Comparison of ENCODE assay signal across 14 cellular contexts in genomic region chr15:75252285-75252684, GRCh38. TPM values are rescaled to one million over a fixed set of nuclear protein-coding genes. Genes with fewer than 3 reads are reported as not detected.
DNase-seq lines count a peak whose midpoint lies in the region; ATAC-seq, FAIRE-seq and TF ChIP-seq lines count a peak whose summit lies in the region.
"Not testable (repeated sequence)": the region's sequence is repeated elsewhere in the genome, so short reads cannot be mapped to it uniquely, and the experiment has no call there.
"Had no signal": no experiment of that assay in that cellular context is flagged by ENCODE, and none has a peak within 500 bp of the region (broad histone marks: within the 10 kb centered on the region; RNA-seq: fewer than 3 reads in every experiment).

No MANE protein-coding gene starts in this region.

- H3K9me3 Mint-ChIP-seq in HFFc6: not testable (repeated sequence)

- H3K4me3 ChIP-seq in OCI-LY7 (ENCODE audit: low read depth, low read length, poor library complexity, severe bottlenecking); brain microvascular endothelial cell (ENCODE audit: low read depth, low read length); epithelial cell of proximal tubule (ENCODE audit: low read depth, low read length); HepG2 (replicated peaks in 1 of 3; ENCODE audit: insufficient read depth in 1 of 3, low read depth in 2 of 3, low read length in 3 of 3): not testable (repeated sequence)

- not testable (repeated sequence) for H4K20me1 ChIP-seq in OCI-LY7 (ENCODE audit: insufficient read depth, low read length); HepG2 (ENCODE audit: insufficient read depth, low read length)

- H3K4me3 Mint-ChIP-seq in HFFc6: not testable (repeated sequence)

- TF ChIP-seq CTCF in HFFc6 (IDR thresholded peaks at IDR 0.05): peak; percentile 29; the same call in 1 of the 2 replicates
- 0 out of 2 replicates have a peak, but pooled peaks have one; percentile 28 for TF ChIP-seq CTCF in OCI-LY7 (conservative IDR thresholded peaks at IDR 0.05; ENCODE audit: low read length)
- peak; percentile 23 for TF ChIP-seq CTCF in brain microvascular endothelial cell (IDR thresholded peaks at IDR 0.05; ENCODE audit: low read depth, low read length, missing control alignments)
- peak; percentile 30 for TF ChIP-seq CTCF in epithelial cell of proximal tubule (conservative IDR thresholded peaks at IDR 0.05; ENCODE audit: low read depth, low read length)
- not testable (repeated sequence) for TF ChIP-seq CTCF in HepG2 (CRISPR knock-in tag; IDR thresholded peaks at IDR 0.05)

- H3K9me3 ChIP-seq in OCI-LY7 (ENCODE audit: low read length); HepG2 (ENCODE audit: low read length): not testable (repeated sequence)

- CTCF ChIA-PET in OCI-LY7 (lab: Charles Lee; ENCODE audit: unreplicated experiment); HepG2 (lab: Yijun Ruan, JAX; ENCODE audit: low intra/inter-chr PET ratio, low total read pairs): not testable (repeated sequence)

- not testable (repeated sequence) for TF ChIP-seq EP300 in HepG2 (IDR thresholded peaks at IDR 0.05; ENCODE audit: low read depth in 2 of 2, low read length in 2 of 2); HepG2 (CRISPR knock-in tag; IDR thresholded peaks at IDR 0.05; ENCODE audit: borderline replicate concordance)

- intact Hi-C loops in OCI-LY7 (cut with micrococcal nuclease; ENCODE audit: unreplicated experiment); HepG2 (cut with micrococcal nuclease; ENCODE audit: unreplicated experiment): not testable (repeated sequence)

- H3K4me1 Mint-ChIP-seq in HFFc6 (ENCODE audit: low read depth): not testable (repeated sequence)

- H2AFZ ChIP-seq in OCI-LY7 (ENCODE audit: low read length); HepG2 (ENCODE audit: low read length): not testable (repeated sequence)

- not testable (repeated sequence) for FAIRE-seq in HepG2 (lab: Jason Lieb, UNC)

- not testable (repeated sequence) for H3K27ac ChIP-seq in OCI-LY7 (ENCODE audit: low read depth, low read length, poor library complexity, severe bottlenecking); brain microvascular endothelial cell; HepG2 (ENCODE audit: extremely low read length, insufficient read depth, low read length)

- not testable (repeated sequence) for H3K9ac ChIP-seq in HepG2 (ENCODE audit: insufficient read depth, low read depth, low read length)

- H3K4me1 ChIP-seq in OCI-LY7 (ENCODE audit: insufficient read depth, low read length, poor library complexity, severe bottlenecking): not testable (repeated sequence)
- peaks cover 29% of the 10 kb centered on the region for H3K4me1 ChIP-seq in HepG2 (ENCODE audit: insufficient read depth, low read length)

- in situ Hi-C loops in SK-MEL-5 (cut with HindIII; ENCODE audit: low pct_unique_long_range_greater_than_20kb, low sequenced_read_pairs); brain microvascular endothelial cell (cut with HindIII; ENCODE audit: low pct_ligation_motif_present, low sequenced_read_pairs); HepG2 (cut with HindIII; ENCODE audit: extremely low pct_ligation_motif_present, low pct_unique_long_range_greater_than_20kb): not testable (repeated sequence)

- not testable (repeated sequence) for ATAC-seq in HepG2

- not testable (repeated sequence) for H3K36me3 ChIP-seq in OCI-LY7 (ENCODE audit: insufficient read depth, low read length); brain microvascular endothelial cell (replicated peaks); HepG2 (replicated peaks in 1 of 2; ENCODE audit: control insufficient read depth in 1 of 2, insufficient read depth in 2 of 2, low read length in 2 of 2)

- DNase-seq in ELR (ENCODE audit: low read depth): peak; percentile 14
- not testable (repeated sequence) for DNase-seq in HFFc6; OCI-LY7 (ENCODE audit: low spot score); brain microvascular endothelial cell; epithelial cell of proximal tubule (ENCODE audit: low read depth); HepG2 (ENCODE audit: low spot score)
- peak; percentile 46 for DNase-seq in SK-MEL-5 (ENCODE audit: low read depth, low spot score)

- H3K36me3 Mint-ChIP-seq in HFFc6 (ENCODE audit: low read depth): not testable (repeated sequence)

- not testable (repeated sequence) for TF ChIP-seq RAD21 in HepG2 (CRISPR knock-in tag; IDR thresholded peaks at IDR 0.05)

- BruUV-seq in OCI-LY7 (replicated peaks; lab: Mats Ljungman, UMichigan); HepG2 (replicated peaks; lab: Mats Ljungman, UMichigan): not testable (repeated sequence)

- not testable (repeated sequence) for H3K9me2 ChIP-seq in OCI-LY7 (ENCODE audit: insufficient read depth, low read length)

- H3K79me2 ChIP-seq in OCI-LY7 (ENCODE audit: insufficient read depth, low read depth, low read length); HepG2 (ENCODE audit: insufficient read depth, low read length): not testable (repeated sequence)

- WGBS in HepG2 (ENCODE audit: low lambda C conversion rate): 52% methylated on average over 4 of the region's 4 CpGs

- POLR2A ChIA-PET in OCI-LY7 (lab: Charles Lee); HepG2 (lab: Yijun Ruan, JAX): not testable (repeated sequence)

- not testable (repeated sequence) for TF ChIP-seq POLR2A in HepG2 (IDR thresholded peaks at IDR 0.05; ENCODE audit: insufficient read depth in 1 of 2, low read depth in 2 of 2, low read length in 2 of 2)

- not testable (repeated sequence) for H3K4me2 ChIP-seq in OCI-LY7 (ENCODE audit: low read length); HepG2 (ENCODE audit: low read depth, low read length)

- not testable (repeated sequence) for H3K27ac Mint-ChIP-seq in HFFc6

- H3K27me3 Mint-ChIP-seq in HFFc6 (ENCODE audit: insufficient read depth): peaks cover 59% of the 10 kb centered on the region

- H3K27me3 ChIP-seq in brain microvascular endothelial cell (replicated peaks): peaks cover 16% of the 10 kb centered on the region
- H3K27me3 ChIP-seq in HepG2 (ENCODE audit: control insufficient read depth in 1 of 2, insufficient read depth in 2 of 2, low read length in 2 of 2): peaks cover 3 to 13% of the 10 kb centered on the region in 2 experiments; a peak in 2 of 5 replicates

RNA-seq across cellular contexts. Expression of gene GOLGA6C, which starts 5.8 kb away (rescaled TPM):
- total RNA-seq in HFFc6 (2021; fragmentation: NEBNext Ultra II Directional; extraction: Animal tissue kit (Norgen Biotek cat#: 25700)): not detected
- total RNA-seq in OCI-LY7 (2014; rRNA removed; shearing (Covaris generic)): 0.10 and 0.28 TPM in 2 replicates
- not detected in 2 replicates for total RNA-seq in OCI-LY7 (2022)
- total RNA-seq in SK-MEL-5 (2014; rRNA removed; shearing (Covaris generic)): not detected in 2 replicates
- not detected in 2 replicates for polyA plus RNA-seq in SK-MEL-5 (2015; cell fraction: cytosol; rRNA removed)
- not detected in 2 replicates for polyA plus RNA-seq in SK-MEL-5 (2015; cell fraction: nucleus; rRNA removed)
- not detected in 2 replicates for total RNA-seq in epithelial cell of proximal tubule
- not detected in 2 replicates for total RNA-seq in HepG2 (2016; rRNA removed; fragmentation: Illumina TruSeq; extraction: Trizol)
- not detected in 2 replicates for total RNA-seq in HepG2 (2016; cell fraction: cytosol; rRNA removed; fragmentation: Illumina TruSeq; extraction: Trizol; ENCODE audit: low read depth)
- 0.09 TPM in 1 of 2 replicates, not detected in the other for total RNA-seq in HepG2 (2016; cell fraction: insoluble cytoplasmic fraction; rRNA removed; fragmentation: Illumina TruSeq; extraction: Trizol)
- not detected in 2 replicates for total RNA-seq in HepG2 (2016; cell fraction: membrane; rRNA removed; fragmentation: Illumina TruSeq; extraction: Trizol)
- total RNA-seq in HepG2 (2016; cell fraction: nucleus; rRNA removed; fragmentation: Illumina TruSeq; extraction: Trizol): not detected in 2 replicates
- not detected in 2 replicates for polyA plus RNA-seq in HepG2 (2011; rRNA removed)
- not detected in 2 replicates for polyA plus RNA-seq in HepG2 (2011; cell fraction: cytosol; rRNA removed)
- 0.07 and 0.11 TPM in 2 replicates for polyA plus RNA-seq in HepG2 (2011; cell fraction: nucleus; rRNA removed)
- polyA plus RNA-seq in HepG2 (2012): not detected in 2 replicates
- not detected in 2 replicates for polyA plus RNA-seq in HepG2 (2016; cell fraction: cytosol; fragmentation: Illumina TruSeq; extraction: Trizol; ENCODE audit: low read depth)
- not detected in 2 replicates for polyA plus RNA-seq in HepG2 (2016; cell fraction: insoluble cytoplasmic fraction; fragmentation: Illumina TruSeq; extraction: Trizol; ENCODE audit: low read depth)
- polyA plus RNA-seq in HepG2 (2016; cell fraction: membrane; fragmentation: Illumina TruSeq; extraction: Trizol; ENCODE audit: low read depth): not detected in 2 replicates
- polyA plus RNA-seq in HepG2 (2016; cell fraction: nucleus; fragmentation: Illumina TruSeq; extraction: Trizol; ENCODE audit: insufficient read depth, low read depth): not detected in 2 replicates
- polyA minus RNA-seq in HepG2 (2011; rRNA and poly(A)+ RNA removed; ENCODE audit: low replicate concordance): not detected in 2 replicates
- not detected in 2 replicates for polyA minus RNA-seq in HepG2 (2011; cell fraction: cytosol; rRNA and poly(A)+ RNA removed)
- not detected in 2 replicates for polyA minus RNA-seq in HepG2 (2011; cell fraction: nucleus; rRNA and poly(A)+ RNA removed)
- total RNA-seq: A673; CD8-positive, alpha-beta memory T cell; H4; M059J; RPMI7951 had no signal
- polyA plus RNA-seq: CD14-positive monocyte; CD8-positive, alpha-beta memory T cell; IgD-negative memory B cell had no signal

RNA-seq across cellular contexts. Expression of gene GOLGA6D, which starts 30.4 kb away (rescaled TPM):
- not detected for total RNA-seq in HFFc6 (2021; fragmentation: NEBNext Ultra II Directional; extraction: Animal tissue kit (Norgen Biotek cat#: 25700))
- not detected in 2 replicates for total RNA-seq in OCI-LY7 (2014; rRNA removed; shearing (Covaris generic))
- total RNA-seq in OCI-LY7 (2022): not detected in 2 replicates
- total RNA-seq in SK-MEL-5 (2014; rRNA removed; shearing (Covaris generic)): not detected in 2 replicates
- 0.04 and 0.09 TPM in 2 replicates for polyA plus RNA-seq in SK-MEL-5 (2015; cell fraction: cytosol; rRNA removed)
- polyA plus RNA-seq in SK-MEL-5 (2015; cell fraction: nucleus; rRNA removed): not detected in 2 replicates
- not detected in 2 replicates for total RNA-seq in epithelial cell of proximal tubule
- not detected in 2 replicates for total RNA-seq in HepG2 (2016; rRNA removed; fragmentation: Illumina TruSeq; extraction: Trizol)
- total RNA-seq in HepG2 (2016; cell fraction: cytosol; rRNA removed; fragmentation: Illumina TruSeq; extraction: Trizol; ENCODE audit: low read depth): not detected in 2 replicates
- 0.04 TPM in 1 of 2 replicates, not detected in the other for total RNA-seq in HepG2 (2016; cell fraction: insoluble cytoplasmic fraction; rRNA removed; fragmentation: Illumina TruSeq; extraction: Trizol)
- not detected in 2 replicates for total RNA-seq in HepG2 (2016; cell fraction: membrane; rRNA removed; fragmentation: Illumina TruSeq; extraction: Trizol)
- total RNA-seq in HepG2 (2016; cell fraction: nucleus; rRNA removed; fragmentation: Illumina TruSeq; extraction: Trizol): 0.13 TPM in 1 of 2 replicates, not detected in the other
- 0.04 TPM in 1 of 2 replicates, not detected in the other for polyA plus RNA-seq in HepG2 (2011; rRNA removed)
- not detected in 2 replicates for polyA plus RNA-seq in HepG2 (2011; cell fraction: cytosol; rRNA removed)
- 0.03 and 0.05 TPM in 2 replicates for polyA plus RNA-seq in HepG2 (2011; cell fraction: nucleus; rRNA removed)
- polyA plus RNA-seq in HepG2 (2012): 0.13 and 0.15 TPM in 2 replicates
- not detected in 2 replicates for polyA plus RNA-seq in HepG2 (2016; cell fraction: cytosol; fragmentation: Illumina TruSeq; extraction: Trizol; ENCODE audit: low read depth)
- polyA plus RNA-seq in HepG2 (2016; cell fraction: insoluble cytoplasmic fraction; fragmentation: Illumina TruSeq; extraction: Trizol; ENCODE audit: low read depth): not detected in 2 replicates
- not detected in 2 replicates for polyA plus RNA-seq in HepG2 (2016; cell fraction: membrane; fragmentation: Illumina TruSeq; extraction: Trizol; ENCODE audit: low read depth)
- polyA plus RNA-seq in HepG2 (2016; cell fraction: nucleus; fragmentation: Illumina TruSeq; extraction: Trizol; ENCODE audit: insufficient read depth, low read depth): not detected in 2 replicates
- not detected in 2 replicates for polyA minus RNA-seq in HepG2 (2011; rRNA and poly(A)+ RNA removed; ENCODE audit: low replicate concordance)
- polyA minus RNA-seq in HepG2 (2011; cell fraction: cytosol; rRNA and poly(A)+ RNA removed): not detected in 2 replicates
- polyA minus RNA-seq in HepG2 (2011; cell fraction: nucleus; rRNA and poly(A)+ RNA removed): 0.12 and 0.13 TPM in 2 replicates
- total RNA-seq: A673; CD8-positive, alpha-beta memory T cell; H4; M059J; RPMI7951 had no signal
- polyA plus RNA-seq: CD14-positive monocyte; CD8-positive, alpha-beta memory T cell; IgD-negative memory B cell had no signal

RNA-seq across cellular contexts. Expression of gene C15orf39, which starts 50.6 kb away (rescaled TPM):
- total RNA-seq in HFFc6 (2021; fragmentation: NEBNext Ultra II Directional; extraction: Animal tissue kit (Norgen Biotek cat#: 25700)): 10 to 100 TPM in 5 of 6 experiments, 1 to 10 TPM in 1; 8.8 to 14.8 (median 12.0) TPM
- total RNA-seq in OCI-LY7 (2014; rRNA removed; shearing (Covaris generic)): 19.7 and 26.5 TPM in 2 replicates
- total RNA-seq in OCI-LY7 (2022): 39.6 and 50.2 TPM in 2 replicates
- 10.1 and 12.6 TPM in 2 replicates for total RNA-seq in SK-MEL-5 (2014; rRNA removed; shearing (Covaris generic))
- polyA plus RNA-seq in SK-MEL-5 (2015; cell fraction: cytosol; rRNA removed): 27.2 and 47.2 TPM in 2 replicates
- 7.8 and 9.2 TPM in 2 replicates for polyA plus RNA-seq in SK-MEL-5 (2015; cell fraction: nucleus; rRNA removed)
- total RNA-seq in epithelial cell of proximal tubule: 9.6 and 13.7 TPM in 2 replicates
- total RNA-seq in HepG2 (2016; rRNA removed; fragmentation: Illumina TruSeq; extraction: Trizol): 13.5 and 17.5 TPM in 2 replicates
- total RNA-seq in HepG2 (2016; cell fraction: cytosol; rRNA removed; fragmentation: Illumina TruSeq; extraction: Trizol; ENCODE audit: low read depth): 3.3 and 3.4 TPM in 2 replicates
- total RNA-seq in HepG2 (2016; cell fraction: insoluble cytoplasmic fraction; rRNA removed; fragmentation: Illumina TruSeq; extraction: Trizol): 14.9 and 16.1 TPM in 2 replicates
- total RNA-seq in HepG2 (2016; cell fraction: membrane; rRNA removed; fragmentation: Illumina TruSeq; extraction: Trizol): 10.8 and 11.9 TPM in 2 replicates
- total RNA-seq in HepG2 (2016; cell fraction: nucleus; rRNA removed; fragmentation: Illumina TruSeq; extraction: Trizol): 15.0 and 15.3 TPM in 2 replicates
- polyA plus RNA-seq in HepG2 (2011; rRNA removed): 6.2 and 8.1 TPM in 2 replicates
- 3.4 and 5.1 TPM in 2 replicates for polyA plus RNA-seq in HepG2 (2011; cell fraction: cytosol; rRNA removed)
- polyA plus RNA-seq in HepG2 (2011; cell fraction: nucleus; rRNA removed): 22.0 and 24.2 TPM in 2 replicates
- 14.6 and 19.5 TPM in 2 replicates for polyA plus RNA-seq in HepG2 (2012)
- polyA plus RNA-seq in HepG2 (2016; cell fraction: cytosol; fragmentation: Illumina TruSeq; extraction: Trizol; ENCODE audit: low read depth): 1.9 and 2.1 TPM in 2 replicates
- polyA plus RNA-seq in HepG2 (2016; cell fraction: insoluble cytoplasmic fraction; fragmentation: Illumina TruSeq; extraction: Trizol; ENCODE audit: low read depth): 20.1 and 30.7 TPM in 2 replicates
- polyA plus RNA-seq in HepG2 (2016; cell fraction: membrane; fragmentation: Illumina TruSeq; extraction: Trizol; ENCODE audit: low read depth): 5.4 and 6.0 TPM in 2 replicates
- 23.1 and 30.5 TPM in 2 replicates for polyA plus RNA-seq in HepG2 (2016; cell fraction: nucleus; fragmentation: Illumina TruSeq; extraction: Trizol; ENCODE audit: insufficient read depth, low read depth)
- 26.0 and 33.5 TPM in 2 replicates for polyA minus RNA-seq in HepG2 (2011; rRNA and poly(A)+ RNA removed; ENCODE audit: low replicate concordance)
- 17.1 and 17.5 TPM in 2 replicates for polyA minus RNA-seq in HepG2 (2011; cell fraction: cytosol; rRNA and poly(A)+ RNA removed)
- 20.3 and 23.0 TPM in 2 replicates for polyA minus RNA-seq in HepG2 (2011; cell fraction: nucleus; rRNA and poly(A)+ RNA removed)
